ENCODE assay signal across 16 cellular contexts in genomic region chr2:38649176-38649728, GRCh38. TPM values are rescaled to one million over a fixed set of nuclear protein-coding genes. Genes with fewer than 3 reads are reported as not detected.
DNase-seq lines count a peak whose midpoint lies in the region; ATAC-seq and TF ChIP-seq lines count a peak whose summit lies in the region.
"Had no signal": no experiment of that assay in that cellular context is flagged by ENCODE, and none has a peak within 500 bp of the region (broad histone marks: within the 10 kb centered on the region; RNA-seq: fewer than 3 reads in every experiment).

No MANE protein-coding gene starts in this region.

- peaks cover 70% of the 10 kb centered on the region for H3K4me1 Mint-ChIP-seq in activated T-cell treated with anti-CD3 and anti-CD28 coated beads, Interleukin-2, amount 50 U/mL, for 72 hours (ENCODE audit: low read depth)
- peaks cover 14% of the 10 kb centered on the region for H3K4me1 Mint-ChIP-seq in endodermal cell

- no peak overlapping the region for H2AFZ ChIP-seq in DND-41 (ENCODE audit: low read depth, low read length)

- H3K79me2 ChIP-seq in DND-41 (ENCODE audit: insufficient read depth, low read length), result no peaks in the 10 kb centered on the region

- H3K9ac ChIP-seq in DND-41 (ENCODE audit: low read depth, low read length) (no peak overlapping the region), endodermal cell (ENCODE audit: extremely low read depth, low read length, poor library complexity, severe bottlenecking) (no peak overlapping the region)

- H3K36me3 ChIP-seq in DND-41 (ENCODE audit: insufficient read depth, low read length) (no peaks in the 10 kb centered on the region), neutrophil (no peaks in the 10 kb centered on the region), endodermal cell (ENCODE audit: control insufficient read depth, insufficient read depth, low read length) (no peaks in the 10 kb centered on the region)
- H3K36me3 ChIP-seq: BE2C, HAP-1 had no signal

- no peak for DNase-seq in activated T-cell treated with anti-CD3 and anti-CD28 coated beads, Interleukin-2, amount 50 U/mL, for 72 hours
- DNase-seq in activated T-cell treated with anti-CD3 and anti-CD28 coated beads for 4 hours (no peak), DND-41 (no peak), HL-60 (ENCODE audit: low read depth in 1 of 2, low spot score in 1 of 2) (no peak), endodermal cell (no peak), Ammon's horn (ENCODE audit: low spot score) (no peak)
- DNase-seq: BE2C; CD8-positive, alpha-beta T cell; COR-L47; DMS153; DMS79 treated with DMSO at 0.1 percent for 48 hours; GDM1 had no signal

- H3K4me3 ChIP-seq in DND-41 (ENCODE audit: low read depth in 1 of 2, low read length in 2 of 2) (no peak overlapping the region), HL-60 (replicated peaks; ENCODE audit: insufficient read depth, low read length) (no peak overlapping the region), neutrophil (ENCODE audit: low read depth in 1 of 2, low read length in 1 of 2) (no peak overlapping the region), endodermal cell (ENCODE audit: low read length) (no peak overlapping the region)
- H3K4me3 ChIP-seq: HAP-1 had no signal

- no peak overlapping the region for H3K4me3 Mint-ChIP-seq in activated T-cell treated with anti-CD3 and anti-CD28 coated beads, Interleukin-2, amount 50 U/mL, for 72 hours
- no peak overlapping the region for H3K4me3 Mint-ChIP-seq in endodermal cell
- H3K4me3 Mint-ChIP-seq: CD14-positive monocyte; CD8-positive, alpha-beta T cell; IgD-negative memory B cell had no signal

- WGBS in endodermal cell (ENCODE audit: insufficient coverage in 1 of 2, insufficient read length in 1 of 2), 2 experiments, result 96% methylated on average over 10 to 12 of the region's 12 CpGs

- H3K9me3 ChIP-seq in DND-41 (ENCODE audit: insufficient read depth, low read length, severe bottlenecking), result no peaks in the 10 kb centered on the region
- no peaks in the 10 kb centered on the region for H3K9me3 ChIP-seq in neutrophil
- peaks cover 4% of the 10 kb centered on the region for H3K9me3 ChIP-seq in endodermal cell (ENCODE audit: control insufficient read depth, low read length)
- H3K9me3 ChIP-seq: BE2C, HAP-1 had no signal

- peaks cover 28% of the 10 kb centered on the region for H3K4me1 ChIP-seq in DND-41 (ENCODE audit: insufficient read depth, low read length)
- H3K4me1 ChIP-seq in neutrophil (ENCODE audit: control insufficient read depth in 1 of 2, insufficient read depth in 1 of 2, low read depth in 1 of 2, low read length in 1 of 2), result peaks cover 22 to 55% of the 10 kb centered on the region in 2 experiments
- peaks cover 5% of the 10 kb centered on the region for H3K4me1 ChIP-seq in endodermal cell (ENCODE audit: control insufficient read depth, insufficient read depth, low read length)
- H3K4me1 ChIP-seq: BE2C, HAP-1 had no signal

- H3K27ac ChIP-seq in DND-41 (ENCODE audit: low read length), result peak overlapping the region; percentile 68; the same call in 1 of the 2 replicates
- peak overlapping the region; percentile 93 for H3K27ac ChIP-seq in HL-60 (replicated peaks)
- H3K27ac ChIP-seq in neutrophil, result peak overlapping the region; percentile 86
- no peak overlapping the region for H3K27ac ChIP-seq in endodermal cell (ENCODE audit: low read depth, low read length)

- H3K27ac Mint-ChIP-seq in activated T-cell treated with anti-CD3 and anti-CD28 coated beads, Interleukin-2, amount 50 U/mL, for 72 hours, result peak overlapping the region; percentile 44
- H3K27ac Mint-ChIP-seq in endodermal cell, result no peak overlapping the region
- H3K27ac Mint-ChIP-seq: CD8-positive, alpha-beta T cell; IgD-negative memory B cell had no signal

- H3K27me3 ChIP-seq in DND-41 (ENCODE audit: insufficient read depth, low read length, poor library complexity) (no peaks in the 10 kb centered on the region), HL-60 (ENCODE audit: insufficient read depth, poor library complexity, severe bottlenecking) (no peaks in the 10 kb centered on the region), neutrophil (no peaks in the 10 kb centered on the region), endodermal cell (ENCODE audit: control insufficient read depth, insufficient read depth, low read length, poor library complexity, severe bottlenecking) (peaks cover 8% of the 10 kb centered on the region)
- H3K27me3 ChIP-seq: BE2C had no signal

- ATAC-seq in activated T-cell treated with anti-CD3 and anti-CD28 coated beads, Interleukin-2, amount 50 U/mL, for 72 hours (replicated peaks in 1 of 2), result no peak
- ATAC-seq in DND-41 (ENCODE audit: insufficient read depth, low read depth), result no peak
- ATAC-seq: CD8-positive, alpha-beta T cell had no signal

- H3K36me3 Mint-ChIP-seq in activated T-cell treated with anti-CD3 and anti-CD28 coated beads, Interleukin-2, amount 50 U/mL, for 72 hours (ENCODE audit: insufficient read depth in 2 of 2), result peaks cover 1 to 5% of the 10 kb centered on the region in 2 donors
- H3K36me3 Mint-ChIP-seq in endodermal cell (ENCODE audit: low read depth), result peaks cover 2% of the 10 kb centered on the region
- H3K36me3 Mint-ChIP-seq: CD8-positive, alpha-beta T cell had no signal

- no peaks in the 10 kb centered on the region for H3K9me3 Mint-ChIP-seq in activated T-cell treated with anti-CD3 and anti-CD28 coated beads, Interleukin-2, amount 50 U/mL, for 72 hours
- peaks cover 10% of the 10 kb centered on the region for H3K9me3 Mint-ChIP-seq in endodermal cell
- H3K9me3 Mint-ChIP-seq: CD8-positive, alpha-beta T cell had no signal

- H3K4me2 ChIP-seq in DND-41 (ENCODE audit: insufficient read depth, low read length), result no peak overlapping the region

- H4K20me1 ChIP-seq in DND-41 (ENCODE audit: insufficient read depth, low read length), result no peaks in the 10 kb centered on the region

- TF ChIP-seq CTCF in DND-41 (IDR thresholded peaks at IDR 0.05; ENCODE audit: borderline replicate concordance, extremely low read depth, low read length, poor library complexity, severe bottlenecking) (no peak), HL-60 (IDR thresholded peaks at IDR 0.05; ENCODE audit: insufficient read depth, low read length) (no peak), neutrophil (IDR thresholded peaks at IDR 0.05) (no peak), endodermal cell (conservative IDR thresholded peaks at IDR 0.05) (no peak)

- peaks cover 7% of the 10 kb centered on the region for H3K27me3 Mint-ChIP-seq in activated T-cell treated with anti-CD3 and anti-CD28 coated beads, Interleukin-2, amount 50 U/mL, for 72 hours (ENCODE audit: low read depth)
- H3K27me3 Mint-ChIP-seq in endodermal cell (ENCODE audit: insufficient read depth), result no peaks in the 10 kb centered on the region

RNA-seq across cellular contexts. Expression of gene GALM, which starts 16.7 kb away (rescaled TPM):
- 100 to 1,000 TPM in 1 of 2 donors, 10 to 100 TPM in 1; 97.8 to 114 TPM for total RNA-seq in activated T-cell treated with anti-CD3 and anti-CD28 coated beads, Interleukin-2, amount 50 U/mL, for 72 hours
- 10 to 100 TPM; 14.2 to 16.2 TPM for total RNA-seq in endodermal cell
- 9.3 TPM for polyA plus RNA-seq in endodermal cell (2013, experiment 1 of 2)
- 8.8 TPM for polyA plus RNA-seq in endodermal cell (2013, experiment 2 of 2)

RNA-seq across cellular contexts. Expression of gene HNRNPLL, which starts 46.5 kb away (rescaled TPM):
- 10 to 100 TPM; 63.7 to 80.7 TPM for total RNA-seq in activated T-cell treated with anti-CD3 and anti-CD28 coated beads, Interleukin-2, amount 50 U/mL, for 72 hours
- total RNA-seq in endodermal cell, result 10 to 100 TPM; 70.9 to 74.1 TPM
- 71.7 TPM for polyA plus RNA-seq in endodermal cell (2013, experiment 1 of 2)
- polyA plus RNA-seq in endodermal cell (2013, experiment 2 of 2), result 70.4 TPM

Comparison
In these comparisons a context has a peak if more than half of its experiments do, and no peak if none do; other contexts are left out.
1. RNA of gene GALM, which starts 16.7 kb away (total RNA-seq): 97.8 to 114 TPM in activated T-cell treated with anti-CD3 and anti-CD28 coated beads, Interleukin-2, amount 50 U/mL, for 72 hours; 14.2 to 16.2 TPM in endodermal cell; every median in the first group is over 4 times any median in the second.